1 cellular context compared by ENCODE assay signal in genomic region chr11:1389103-1389931, GRCh38.
TF ChIP-seq lines count a peak whose summit lies in the region.

No MANE protein-coding gene starts in this region.

TF ChIP-seq in K562, 482 proteins besides CTCF, POLR2A, EP300 and RAD21 (continued from another document):
- TF ChIP-seq MGA (IDR thresholded peaks at IDR 0.05) (no peak; the same call in 1 of the 2 replicates), NFYB (IDR thresholded peaks at IDR 0.05; ENCODE audit: extremely low read depth, insufficient read length) (peak; percentile 46), THAP12 (CRISPR knock-in tag; IDR thresholded peaks at IDR 0.05) (peak; percentile 54; the same call in 1 of the 2 replicates), RBM17 (IDR thresholded peaks at IDR 0.05; ENCODE audit: borderline replicate concordance, low read depth, low read length) (no peak), L3MBTL2 (IDR thresholded peaks at IDR 0.05) (peak; percentile 77), ZNF699 (CRISPR knock-in tag; IDR thresholded peaks at IDR 0.05; ENCODE audit: insufficient replicate concordance) (no peak), MAZ (CRISPR knock-in tag; conservative IDR thresholded peaks at IDR 0.05 in 1 of 2, IDR thresholded peaks at IDR 0.05 in 1 of 2) (peak; percentile 36 to 50; a peak in 2 of 4 replicates), RB1 (IDR thresholded peaks at IDR 0.05; ENCODE audit: low read depth) (0 out of 2 replicates have a peak, but pooled peaks have one; percentile 43), UBTF (IDR thresholded peaks at IDR 0.05; ENCODE audit: borderline replicate concordance in 1 of 2, low read depth in 2 of 2, low read length in 2 of 2) (0 out of 4 replicates have a peak, but pooled peaks of 1 of the 2 experiments have one; percentile 40), MAX (CRISPR knock-in tag; IDR thresholded peaks at IDR 0.05) (peak; percentile 77), TFAP4 (CRISPR knock-in tag; IDR thresholded peaks at IDR 0.05; ENCODE audit: borderline replicate concordance) (peak; percentile 89), CTBP1 (IDR thresholded peaks at IDR 0.05; ENCODE audit: borderline replicate concordance) (peak; percentile 59; the same call in 1 of the 2 replicates), ZNF740 (CRISPR knock-in tag; IDR thresholded peaks at IDR 0.05) (0 out of 2 replicates have a peak, but pooled peaks have one; percentile 22), ZNF740 (tag; IDR thresholded peaks at IDR 0.05) (no peak), CXXC5 (CRISPR knock-in tag; IDR thresholded peaks at IDR 0.05) (peak; percentile 71), RBFOX2 (IDR thresholded peaks at IDR 0.05; ENCODE audit: low read depth, low read length) (0 out of 2 replicates have a peak, but pooled peaks have one; percentile 24), E2F6 (IDR thresholded peaks at IDR 0.05; ENCODE audit: borderline replicate concordance in 1 of 2, extremely low read depth in 1 of 2, insufficient read depth in 1 of 2, insufficient read length in 1 of 2, low read depth in 1 of 2, low read length in 1 of 2, poor library complexity in 1 of 2, severe bottlenecking in 1 of 2) (peak; percentile 83 to 93), TAF15 (IDR thresholded peaks at IDR 0.05; ENCODE audit: low read depth, low read length) (no peak), ZNF395 (CRISPR knock-in tag; IDR thresholded peaks at IDR 0.05) (no peak), ZBTB7A (IDR thresholded peaks at IDR 0.05; ENCODE audit: borderline replicate concordance, control insufficient read depth, low read depth, low read length) (peak; percentile 55; the same call in 1 of the 2 replicates), NFATC3 (IDR thresholded peaks at IDR 0.05) (peak; percentile 59; the same call in 1 of the 2 replicates), NRF1 (conservative IDR thresholded peaks at IDR 0.05 in 1 of 2, IDR thresholded peaks at IDR 0.05 in 1 of 2) (peak; percentile 76 to 81)
